Comparison of ENCODE assay signal across 8 cellular contexts in the genomic region with DNA sequence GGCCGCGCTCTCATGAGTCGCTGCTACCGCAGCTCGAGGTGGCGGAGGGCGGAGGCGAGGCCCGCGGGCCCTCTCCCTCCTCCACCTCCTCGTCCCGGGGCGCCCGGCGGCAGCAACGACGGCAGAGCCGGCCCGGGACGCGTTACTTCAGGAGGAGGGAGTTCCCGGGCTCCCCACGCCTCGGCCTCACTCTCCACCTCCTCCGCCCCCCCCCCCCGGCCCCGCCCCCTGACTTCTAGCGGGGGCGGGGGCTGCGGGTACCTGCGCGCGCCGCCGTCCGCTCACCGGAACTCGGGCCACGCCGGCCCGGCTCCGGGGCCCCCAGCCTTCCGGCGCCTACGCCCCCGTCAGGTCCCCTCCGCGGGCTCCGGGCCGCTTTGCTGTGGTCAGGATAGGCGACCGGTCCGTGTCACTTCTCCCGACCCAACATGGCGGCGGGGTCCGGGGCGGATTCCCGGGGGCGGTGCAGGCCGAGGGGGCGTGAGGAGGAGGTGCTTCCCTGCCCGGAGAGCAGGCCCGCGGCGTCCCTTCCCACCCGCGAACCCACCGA. TPM values are rescaled to one million over a fixed set of nuclear protein-coding genes. Genes with fewer than 3 reads are reported as not detected.
DNase-seq lines count a peak whose midpoint lies in the region; ATAC-seq and TF ChIP-seq lines count a peak whose summit lies in the region.

A gene (minus strand): TSS at position 120 of the 550 bp plus-strand sequence. CDS start 55,415 bp downstream, outside the sequence.

- peak within 1 kb of the TSS; percentile 86 for H3K9ac ChIP-seq in HCT116 (ENCODE audit: low read length)

- peak within 1 kb of the TSS; percentile 81 for H3K27ac ChIP-seq in HCT116 (ENCODE audit: low read depth, low read length)

- H3K27me3 ChIP-seq in HCT116 (ENCODE audit: insufficient read depth, low read length), result no peaks in the 10 kb centered on the region

- TF ChIP-seq CTCF in GM12875 (IDR thresholded peaks at IDR 0.05; ENCODE audit: borderline replicate concordance, insufficient read depth, low read depth, low read length) (no peak), HCT116 (IDR thresholded peaks at IDR 0.05 in 2 of 3, conservative IDR thresholded peaks at IDR 0.05 in 1 of 3; ENCODE audit: borderline replicate concordance in 1 of 3, insufficient read depth in 1 of 3, low read depth in 2 of 3, low read length in 2 of 3) (no peak), WI38 (IDR thresholded peaks at IDR 0.05; ENCODE audit: low read depth, low read length) (no peak), cardiac fibroblast (IDR thresholded peaks at IDR 0.05; ENCODE audit: low read depth, low read length) (no peak)

- H3K4me1 ChIP-seq in HCT116 (ENCODE audit: control insufficient read depth in 1 of 2, insufficient read depth in 2 of 2, low read length in 2 of 2), result peaks cover 11 to 18% of the 10 kb centered on the region in 2 experiments

- TF ChIP-seq POLR2A in HCT116 (IDR thresholded peaks at IDR 0.05; ENCODE audit: borderline replicate concordance, extremely low read depth, insufficient read depth, insufficient read length), result peak; percentile 48

- no peaks in the 10 kb centered on the region for H3K9me2 ChIP-seq in HCT116 (ENCODE audit: insufficient read depth)

- H4K20me1 ChIP-seq in HCT116 (ENCODE audit: insufficient read depth), result 0 out of 2 replicates have a peak, but pooled peaks cover 11% of the 10 kb centered on the region

- peaks cover 46% of the 10 kb centered on the region for H3K79me2 ChIP-seq in HCT116 (ENCODE audit: insufficient read depth, low read length)

- BruUV-seq in HCT116 (replicated peaks; lab: Mats Ljungman, UMichigan), result no TSS peak

- POLR2A ChIA-PET in HCT116 (lab: Charles Lee), result no interaction called here

- TF ChIP-seq RAD21 in HCT116 (IDR thresholded peaks at IDR 0.05; ENCODE audit: low read depth), result no peak

- H3K4me3 ChIP-seq in GM12875 (ENCODE audit: low read depth, low read length) (peak within 1 kb of the TSS; percentile 87), HCT116 (replicated peaks in 1 of 2; ENCODE audit: low read depth in 1 of 2, low read length in 2 of 2) (peak within 1 kb of the TSS; percentile 84 to 91), WI38 (ENCODE audit: low read depth, low read length) (peak within 1 kb of the TSS; percentile 80), cardiac fibroblast (replicated peaks in 1 of 2; ENCODE audit: low read depth in 2 of 2, low read length in 2 of 2) (peak within 1 kb of the TSS; percentile 95 to 97)

- ATAC-seq in HCT116, result peak; percentile 86

- peak within 1 kb of the TSS; percentile 18 for H2AFZ ChIP-seq in HCT116 (ENCODE audit: low read depth, low read length, poor library complexity, severe bottlenecking)

- DNase-seq in HCT116 (ENCODE audit: low read depth, low spot score), result peak; percentile 35
- DNase-seq in MV-4-11 (lab: John Stamatoyannopoulos, UW), result peak; percentile 56
- peak; percentile 71 to 85 for DNase-seq in cardiac fibroblast (ENCODE audit: low read depth in 2 of 2)
- peak; percentile 93 for DNase-seq in islet precursor cell
- peak; percentile 58 to 62 for DNase-seq in stimulated activated CD4-positive, alpha-beta T cell treated with anti-CD3 and anti-CD28 coated beads, Interleukin-15, amount 100 ng/mL, for 1 hour (ENCODE audit: low read depth in 1 of 2, low spot score in 1 of 2)
- DNase-seq in middle frontal gyrus (ENCODE audit: extremely low spot score, low spot score), result no peak

- no peaks in the 10 kb centered on the region for H3K36me3 ChIP-seq in HCT116 (ENCODE audit: control insufficient read depth in 1 of 2, insufficient read depth in 2 of 2, low read length in 2 of 2)

- H3K9me3 ChIP-seq in HCT116 (ENCODE audit: control insufficient read depth in 1 of 2, insufficient read depth in 1 of 2, low read depth in 1 of 2, low read length in 2 of 2), result no peaks in the 10 kb centered on the region

- peak within 1 kb of the TSS; percentile 89 for H3K4me2 ChIP-seq in HCT116 (ENCODE audit: low read length)

- RAD21 ChIA-PET in HCT116 (lab: Charles Lee; ENCODE audit: low non-redundant PET in 1 of 2, low total read pairs in 2 of 2, uncharacterized antibody in 2 of 2, unreplicated experiment in 2 of 2), result no interaction called here

- intact Hi-C loops in HCT116 (cut with micrococcal nuclease), result no loop called here

- CTCF ChIA-PET in HCT116 (lab: Charles Lee), result interaction anchor here (1.3 kb wide), 1 partner anchor 18 kb away, joined by 3 read pairs; no protein-coding TSS in a partner anchor

TF ChIP-seq in HCT116, 20 proteins besides CTCF, POLR2A, EP300 and RAD21:
- no peak for TF ChIP-seq CEBPB (IDR thresholded peaks at IDR 0.05; ENCODE audit: low read depth)
- no peak for TF ChIP-seq EZH2phosphoT487 (IDR thresholded peaks at IDR 0.05; ENCODE audit: borderline replicate concordance)
- TF ChIP-seq YY1 (IDR thresholded peaks at IDR 0.05; ENCODE audit: extremely low read depth, insufficient replicate concordance, low read depth, low read length), result peak; percentile 86
- TF ChIP-seq SRF (IDR thresholded peaks at IDR 0.05; ENCODE audit: low read depth), result no peak
- TF ChIP-seq JUND (IDR thresholded peaks at IDR 0.05), result no peak
- TF ChIP-seq CBX3 (IDR thresholded peaks at IDR 0.05; ENCODE audit: low read depth), result no peak
- no peak for TF ChIP-seq FOSL1 (IDR thresholded peaks at IDR 0.05; ENCODE audit: low read depth)
- peak; percentile 74 for TF ChIP-seq POLR2AphosphoS5 (IDR thresholded peaks at IDR 0.05; ENCODE audit: low read depth, low read length)
- TF ChIP-seq, protein P1, sequence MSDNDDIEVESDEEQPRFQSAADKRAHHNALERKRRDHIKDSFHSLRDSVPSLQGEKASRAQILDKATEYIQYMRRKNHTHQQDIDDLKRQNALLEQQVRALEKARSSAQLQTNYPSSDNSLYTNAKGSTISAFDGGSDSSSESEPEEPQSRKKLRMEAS (IDR thresholded peaks at IDR 0.05), result no peak
- no peak for TF ChIP-seq ZNF274 (IDR thresholded peaks at IDR 0.05; ENCODE audit: low read depth, low read length)
- no peak for TF ChIP-seq SP1 (IDR thresholded peaks at IDR 0.05; ENCODE audit: low read depth)
- TF ChIP-seq, protein P2, sequence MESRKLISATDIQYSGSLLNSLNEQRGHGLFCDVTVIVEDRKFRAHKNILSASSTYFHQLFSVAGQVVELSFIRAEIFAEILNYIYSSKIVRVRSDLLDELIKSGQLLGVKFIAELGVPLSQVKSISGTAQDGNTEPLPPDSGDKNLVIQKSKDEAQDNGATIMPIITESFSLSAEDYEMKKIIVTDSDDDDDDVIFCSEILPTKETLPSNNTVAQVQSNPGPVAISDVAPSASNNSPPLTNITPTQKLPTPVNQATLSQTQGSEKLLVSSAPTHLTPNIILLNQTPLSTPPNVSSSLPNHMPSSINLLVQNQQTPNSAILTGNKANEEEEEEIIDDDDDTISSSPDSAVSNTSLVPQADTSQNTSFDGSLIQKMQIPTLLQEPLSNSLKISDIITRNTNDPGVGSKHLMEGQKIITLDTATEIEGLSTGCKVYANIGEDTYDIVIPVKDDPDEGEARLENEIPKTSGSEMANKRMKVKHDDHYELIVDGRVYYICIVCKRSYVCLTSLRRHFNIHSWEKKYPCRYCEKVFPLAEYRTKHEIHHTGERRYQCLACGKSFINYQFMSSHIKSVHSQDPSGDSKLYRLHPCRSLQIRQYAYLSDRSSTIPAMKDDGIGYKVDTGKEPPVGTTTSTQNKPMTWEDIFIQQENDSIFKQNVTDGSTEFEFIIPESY (IDR thresholded peaks at IDR 0.05; ENCODE audit: extremely low read depth, insufficient replicate concordance, low read length), result no peak
- TF ChIP-seq TCF7L2 (IDR thresholded peaks at IDR 0.05; ENCODE audit: borderline replicate concordance, extremely low read depth, insufficient read depth, insufficient read length), result peak; percentile 11
- no peak for TF ChIP-seq EZH2 (IDR thresholded peaks at IDR 0.05)
- TF ChIP-seq, protein P3, sequence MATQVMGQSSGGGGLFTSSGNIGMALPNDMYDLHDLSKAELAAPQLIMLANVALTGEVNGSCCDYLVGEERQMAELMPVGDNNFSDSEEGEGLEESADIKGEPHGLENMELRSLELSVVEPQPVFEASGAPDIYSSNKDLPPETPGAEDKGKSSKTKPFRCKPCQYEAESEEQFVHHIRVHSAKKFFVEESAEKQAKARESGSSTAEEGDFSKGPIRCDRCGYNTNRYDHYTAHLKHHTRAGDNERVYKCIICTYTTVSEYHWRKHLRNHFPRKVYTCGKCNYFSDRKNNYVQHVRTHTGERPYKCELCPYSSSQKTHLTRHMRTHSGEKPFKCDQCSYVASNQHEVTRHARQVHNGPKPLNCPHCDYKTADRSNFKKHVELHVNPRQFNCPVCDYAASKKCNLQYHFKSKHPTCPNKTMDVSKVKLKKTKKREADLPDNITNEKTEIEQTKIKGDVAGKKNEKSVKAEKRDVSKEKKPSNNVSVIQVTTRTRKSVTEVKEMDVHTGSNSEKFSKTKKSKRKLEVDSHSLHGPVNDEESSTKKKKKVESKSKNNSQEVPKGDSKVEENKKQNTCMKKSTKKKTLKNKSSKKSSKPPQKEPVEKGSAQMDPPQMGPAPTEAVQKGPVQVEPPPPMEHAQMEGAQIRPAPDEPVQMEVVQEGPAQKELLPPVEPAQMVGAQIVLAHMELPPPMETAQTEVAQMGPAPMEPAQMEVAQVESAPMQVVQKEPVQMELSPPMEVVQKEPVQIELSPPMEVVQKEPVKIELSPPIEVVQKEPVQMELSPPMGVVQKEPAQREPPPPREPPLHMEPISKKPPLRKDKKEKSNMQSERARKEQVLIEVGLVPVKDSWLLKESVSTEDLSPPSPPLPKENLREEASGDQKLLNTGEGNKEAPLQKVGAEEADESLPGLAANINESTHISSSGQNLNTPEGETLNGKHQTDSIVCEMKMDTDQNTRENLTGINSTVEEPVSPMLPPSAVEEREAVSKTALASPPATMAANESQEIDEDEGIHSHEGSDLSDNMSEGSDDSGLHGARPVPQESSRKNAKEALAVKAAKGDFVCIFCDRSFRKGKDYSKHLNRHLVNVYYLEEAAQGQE (IDR thresholded peaks at IDR 0.05; ENCODE audit: low read depth), result no peak
- TF ChIP-seq, protein P4, sequence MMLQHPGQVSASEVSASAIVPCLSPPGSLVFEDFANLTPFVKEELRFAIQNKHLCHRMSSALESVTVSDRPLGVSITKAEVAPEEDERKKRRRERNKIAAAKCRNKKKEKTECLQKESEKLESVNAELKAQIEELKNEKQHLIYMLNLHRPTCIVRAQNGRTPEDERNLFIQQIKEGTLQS (IDR thresholded peaks at IDR 0.05), result no peak
- TF ChIP-seq ELF1 (IDR thresholded peaks at IDR 0.05; ENCODE audit: borderline replicate concordance, low read depth), result no peak
- peak; percentile 70 for TF ChIP-seq ZFX (IDR thresholded peaks at IDR 0.05)
- TF ChIP-seq SIN3A (IDR thresholded peaks at IDR 0.05; ENCODE audit: low read depth), result no peak
- TF ChIP-seq EGR1 (IDR thresholded peaks at IDR 0.05; ENCODE audit: low read depth), result peak; percentile 86

RNA-seq across cellular contexts. Expression of the gene that starts here (rescaled TPM):
- total RNA-seq in HCT116 (2021; ENCODE audit: unreplicated experiment), result 84.5 TPM
- 22.0 and 26.0 TPM in 2 replicates for polyA plus RNA-seq in HCT116 (2012)
